1 cellular context compared by ENCODE assay signal in genomic region chr12:132668191-132669088, GRCh38.
TF ChIP-seq lines count a peak whose summit lies in the region.

No MANE protein-coding gene starts in this region.

TF ChIP-seq in HepG2, 621 proteins besides CTCF, POLR2A, EP300 and RAD21:
- TF ChIP-seq TAF15 (IDR thresholded peaks at IDR 0.05; ENCODE audit: low read depth, low read length, poor library complexity, severe bottlenecking) (no peak), CBX2 (IDR thresholded peaks at IDR 0.05; ENCODE audit: low read depth, low read length) (no peak), CBX2 (CRISPR knock-in tag; IDR thresholded peaks at IDR 0.05; ENCODE audit: low read depth) (no peak), AGO2 (optimal IDR thresholded peaks at IDR 0.05; ENCODE audit: low read depth, low read length) (peak; percentile 10)
